In the genomic region with DNA sequence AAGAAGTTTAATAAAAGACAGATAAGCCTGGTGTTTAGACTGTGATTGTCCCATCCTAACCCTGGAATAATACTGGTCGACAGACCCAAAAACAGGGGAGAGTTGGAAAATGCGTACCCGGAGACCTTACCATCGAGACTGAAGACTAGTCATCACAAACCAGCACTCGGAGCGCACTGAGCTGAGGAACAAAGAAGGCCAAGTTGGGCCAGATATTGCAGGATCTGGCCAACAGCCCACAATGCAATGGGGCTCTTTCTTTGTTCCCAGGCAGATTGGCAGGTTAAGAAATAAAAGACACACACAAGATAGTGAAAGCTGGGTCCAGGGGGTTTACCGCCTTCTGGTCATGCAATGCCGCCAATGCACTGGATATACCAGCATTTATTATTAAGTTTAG, we compare ENCODE assay signal across 26 cellular contexts.
A peak's percentile ranks its signal among the peaks of the same experiment; 100 is the strongest.
DNase-seq lines count a peak whose midpoint lies in the region; ATAC-seq, FAIRE-seq and TF ChIP-seq lines count a peak whose summit lies in the region.
"Had no signal": no experiment of that assay in that cellular context is flagged by ENCODE, and none has a peak within 500 bp of the region (broad histone marks: within the 10 kb centered on the region; RNA-seq: fewer than 3 reads in every experiment).

No MANE protein-coding gene starts in this region.

- peaks cover 5% of the 10 kb centered on the region; the same call in 1 of the 2 replicates for H3K4me1 ChIP-seq in Caco-2
- H3K4me1 ChIP-seq in KMS-11 (ENCODE audit: low read depth, poor library complexity, severe bottlenecking): peaks cover 46% of the 10 kb centered on the region
- peaks cover 21% of the 10 kb centered on the region for H3K4me1 ChIP-seq in body of pancreas
- peaks cover 0 to 10% (median 0%) of the 10 kb centered on the region in 3 donors for H3K4me1 ChIP-seq in pancreas
- H3K4me1 ChIP-seq in Karpas-422 (ENCODE audit: low read length): no peaks in the 10 kb centered on the region
- H3K4me1 ChIP-seq: BE2C, HAP-1 had no signal

- no TSS peak for BruUV-seq in Caco-2 (replicated peaks; lab: Mats Ljungman, UMichigan)

- 75 to 77% methylated on average over 8 of the region's 8 CpGs for WGBS in body of pancreas, 2 donors
- 77 to 78% methylated on average over 8 of the region's 8 CpGs for WGBS in pancreas, 2 donors

- peak overlapping the region; percentile 21; the same call in 1 of the 2 replicates for H3K27ac ChIP-seq in KMS-11
- peak overlapping the region in 2 of 4 donors; percentile 72 to 73 for H3K27ac ChIP-seq in body of pancreas
- peak overlapping the region in 2 of 4 donors; percentile 72 to 73 for H3K27ac ChIP-seq in pancreas
- H3K27ac ChIP-seq in Karpas-422 (ENCODE audit: low read length): no peak overlapping the region

- intact Hi-C loops in Caco-2 (cut with micrococcal nuclease; ENCODE audit: unreplicated experiment): loop anchor here (10.0 kb wide), 1 partner anchor 283 kb away; no protein-coding TSS in a partner anchor
- intact Hi-C loops in body of pancreas (cut with DNase I): no loop called here
- intact Hi-C loops in pancreas (cut with DNase I): loop anchor here in 1 of 3 donors (10.0 kb wide), 1 partner anchor 463 kb away; the partner anchor contains the start of gene AMACR

- H3K4me1 Mint-ChIP-seq in Caco-2 (ENCODE audit: low read depth, unreplicated experiment): peaks cover 26% of the 10 kb centered on the region

- H3K79me2 ChIP-seq in KMS-11 (ENCODE audit: insufficient read depth, low read depth): no peaks in the 10 kb centered on the region
- no peaks in the 10 kb centered on the region for H3K79me2 ChIP-seq in Karpas-422 (ENCODE audit: low read length)

- H3K9ac ChIP-seq in KMS-11 (no peak overlapping the region), Karpas-422 (ENCODE audit: low read length) (no peak overlapping the region)
- H3K9ac ChIP-seq: SK-N-SH had no signal

- ATAC-seq in body of pancreas (peak; percentile 53), pancreas (peak; percentile 36 to 54 (median 43)), GM21737 (IDR thresholded peaks at IDR 0.05; ENCODE audit: unreplicated experiment) (no peak)

- H3K27ac Mint-ChIP-seq in Caco-2 (ENCODE audit: unreplicated experiment): peak overlapping the region; percentile 84
- H3K27ac Mint-ChIP-seq: CD8-positive, alpha-beta memory T cell; HFFc6 had no signal

- peaks cover 12% of the 10 kb centered on the region for H3K36me3 Mint-ChIP-seq in Caco-2 (ENCODE audit: insufficient read depth, unreplicated experiment)
- H3K36me3 Mint-ChIP-seq: CD14-positive monocyte; CD8-positive, alpha-beta memory T cell had no signal

- FAIRE-seq in pancreas (lab: Jason Lieb, UNC): no peak
- FAIRE-seq: G401.6, HTR-8/SVneo had no signal

- no peaks in the 10 kb centered on the region for H3K27me3 Mint-ChIP-seq in Caco-2 (ENCODE audit: insufficient read depth, unreplicated experiment)

- DNase-seq in Caco-2 (no peak), body of pancreas (peak in 1 of 4 donors; percentile 30), pancreas (no peak), UCSD-AML1 (lab: John Stamatoyannopoulos, UW; ENCODE audit: unreplicated experiment) (no peak), Karpas-422 (no peak)
- no peak for DNase-seq in activated naive CD4-positive, alpha-beta T cell (lab: John Stamatoyannopoulos, UW)
- DNase-seq: BE2C; CD8-positive, alpha-beta memory T cell; DMS153; GOT3; HFFc6; KG1; NCI-H1105 treated with DMSO at 0.1 percent for 48 hours; NCI-H146; NCI-H1930; NCI-H2107; NCI-H524; NCI-H748 treated with DMSO at 0.1 percent for 48 hours; PC-3; SK-N-SH had no signal

- H4K20me1 ChIP-seq in KMS-11 (ENCODE audit: insufficient read depth) (no peaks in the 10 kb centered on the region), Karpas-422 (ENCODE audit: insufficient read depth, low read depth, low read length) (no peaks in the 10 kb centered on the region)

- H3K36me3 ChIP-seq in Caco-2 (ENCODE audit: control insufficient read depth, insufficient read depth, low read length) (no peaks in the 10 kb centered on the region), KMS-11 (ENCODE audit: insufficient read depth) (no peaks in the 10 kb centered on the region), body of pancreas (replicated peaks in 1 of 2; ENCODE audit: insufficient read depth in 1 of 2, low read depth in 2 of 2) (no peaks in the 10 kb centered on the region), pancreas (no peaks in the 10 kb centered on the region), Karpas-422 (ENCODE audit: insufficient read depth, low read length) (no peaks in the 10 kb centered on the region)
- H3K36me3 ChIP-seq: BE2C, HAP-1 had no signal

- H3K27me3 ChIP-seq in Caco-2 (replicated peaks; ENCODE audit: control insufficient read depth, insufficient read depth, low read length) (no peaks in the 10 kb centered on the region), KMS-11 (ENCODE audit: insufficient read depth, low read depth) (no peaks in the 10 kb centered on the region), body of pancreas (no peaks in the 10 kb centered on the region), pancreas (no peaks in the 10 kb centered on the region), Karpas-422 (ENCODE audit: low read length) (no peaks in the 10 kb centered on the region)

- H3K4me2 ChIP-seq in KMS-11 (peak overlapping the region; percentile 70), Karpas-422 (ENCODE audit: low read depth, low read length, poor library complexity, severe bottlenecking) (no peak overlapping the region)
- H3K4me2 ChIP-seq: SK-N-SH had no signal

- TF ChIP-seq CTCF in Caco-2 (IDR thresholded peaks at IDR 0.05; ENCODE audit: insufficient read depth in 1 of 2, low read depth in 1 of 2, low read length in 1 of 2, severe bottlenecking in 1 of 2, unreplicated experiment in 1 of 2) (no peak), KMS-11 (conservative IDR thresholded peaks at IDR 0.05; ENCODE audit: low read depth, low read length) (no peak), body of pancreas (IDR thresholded peaks at IDR 0.05) (no peak), pancreas (IDR thresholded peaks at IDR 0.05) (no peak)

- POLR2A ChIA-PET in Caco-2 (lab: Charles Lee): no interaction called here

- H3K9me3 Mint-ChIP-seq in Caco-2 (ENCODE audit: unreplicated experiment): peaks cover 56% of the 10 kb centered on the region
- H3K9me3 Mint-ChIP-seq: CD8-positive, alpha-beta memory T cell had no signal

- no peaks in the 10 kb centered on the region for H3K9me2 ChIP-seq in Karpas-422 (replicated peaks; ENCODE audit: insufficient read depth, low read length)
- H3K9me2 ChIP-seq: SK-N-SH had no signal

- CTCF ChIA-PET in Caco-2 (lab: Charles Lee): no interaction called here

- no peak overlapping the region for H3K4me3 ChIP-seq in Caco-2 (ENCODE audit: low read depth, low read length)
- no peak overlapping the region for H3K4me3 ChIP-seq in KMS-11 (IDR thresholded peaks at IDR 0.05; ENCODE audit: insufficient read depth, low read depth, low read length)
- no peak overlapping the region for H3K4me3 ChIP-seq in body of pancreas
- no peak overlapping the region for H3K4me3 ChIP-seq in pancreas
- no peak overlapping the region for H3K4me3 ChIP-seq in Karpas-422 (ENCODE audit: low read length)
- H3K4me3 ChIP-seq: HAP-1 had no signal

- H2AFZ ChIP-seq in KMS-11 (ENCODE audit: low read depth): peak overlapping the region; percentile 41; the same call in 1 of the 2 replicates
- H2AFZ ChIP-seq in Karpas-422 (ENCODE audit: low read length): no peak overlapping the region

- H3K4me3 Mint-ChIP-seq in Caco-2 (ENCODE audit: unreplicated experiment): no peak overlapping the region
- H3K4me3 Mint-ChIP-seq: CD14-positive monocyte; CD8-positive, alpha-beta memory T cell; HFFc6 had no signal

- H3K9me3 ChIP-seq in Caco-2: peaks cover 14% of the 10 kb centered on the region; the same call in 1 of the 2 replicates
- H3K9me3 ChIP-seq in body of pancreas: no peaks in the 10 kb centered on the region
- no peaks in the 10 kb centered on the region for H3K9me3 ChIP-seq in pancreas
- no peaks in the 10 kb centered on the region for H3K9me3 ChIP-seq in Karpas-422 (ENCODE audit: low read length)
- H3K9me3 ChIP-seq: BE2C, HAP-1, SK-N-SH had no signal

- TF ChIP-seq POLR2A in body of pancreas (IDR thresholded peaks at IDR 0.05): no peak
